ENCODE assay signal across 1 cellular context in genomic region chr17:77303620-77304019, GRCh38.
TF ChIP-seq lines count a peak whose summit lies in the region.

No MANE protein-coding gene starts in this region.

TF ChIP-seq in A549, 52 proteins besides CTCF, POLR2A, EP300 and RAD21 (continued from another document):
- no peak for TF ChIP-seq GATA3 (IDR thresholded peaks at IDR 0.05; ENCODE audit: borderline replicate concordance)
